ENCODE assay signal across 6 cellular contexts in the genomic region with DNA sequence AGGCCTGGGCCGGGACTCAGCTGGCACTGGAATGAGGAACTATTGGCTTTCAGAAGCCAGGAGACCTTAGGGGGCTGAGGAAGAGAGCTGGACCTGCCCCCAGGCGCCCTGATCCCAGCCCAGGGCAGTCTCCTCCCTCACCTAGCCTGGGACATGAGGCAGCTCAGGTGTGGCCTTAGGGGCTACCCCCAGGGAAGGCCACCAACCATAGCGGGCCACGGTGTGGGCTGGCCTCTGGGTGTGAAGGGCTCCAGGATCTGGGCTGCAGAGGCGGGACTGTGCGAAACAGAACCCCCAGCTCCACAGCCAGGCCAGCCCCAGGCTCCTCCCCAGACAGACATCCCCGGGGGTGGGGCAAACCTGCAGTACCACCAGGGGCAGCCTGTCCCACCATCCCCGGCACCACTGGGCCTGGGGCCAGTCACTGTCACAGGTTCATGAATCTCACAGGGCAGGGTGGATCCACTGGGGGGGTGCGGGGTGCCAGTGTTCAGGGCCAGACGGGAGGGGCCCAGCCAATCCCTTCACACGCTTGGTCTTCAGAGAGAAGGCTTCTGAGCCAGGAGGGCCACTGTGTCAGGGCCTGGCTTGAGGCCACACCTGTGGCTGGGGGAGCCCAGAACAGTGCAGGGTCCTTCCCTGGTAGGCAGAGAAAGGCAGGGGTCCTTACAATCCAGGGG. TPM values are rescaled to one million over a fixed set of nuclear protein-coding genes. Genes with fewer than 3 reads are reported as not detected.
DNase-seq lines count a peak whose midpoint lies in the region; ATAC-seq and TF ChIP-seq lines count a peak whose summit lies in the region.

No MANE protein-coding gene starts in this region.

- peaks cover 24% of the 10 kb centered on the region for H3K36me3 ChIP-seq in BJ (ENCODE audit: control insufficient read depth, insufficient read depth, low read length)
- H3K36me3 ChIP-seq in RWPE2 (ENCODE audit: low read depth) = peaks cover 15% of the 10 kb centered on the region
- peaks cover 1% of the 10 kb centered on the region for H3K36me3 ChIP-seq in kidney epithelial cell (ENCODE audit: control insufficient read depth, insufficient read depth, low read length)

- H3K9me3 ChIP-seq in RWPE2 (ENCODE audit: severe bottlenecking) = no peaks in the 10 kb centered on the region

- 0 out of 2 replicates have a peak, but pooled peaks have one; percentile 15 for TF ChIP-seq CTCF in BJ (IDR thresholded peaks at IDR 0.05; ENCODE audit: insufficient read depth, low read depth, low read length)
- TF ChIP-seq CTCF in RWPE2 (IDR thresholded peaks at IDR 0.05; ENCODE audit: poor library complexity, severe bottlenecking) = no peak
- TF ChIP-seq CTCF in kidney epithelial cell (IDR thresholded peaks at IDR 0.05; ENCODE audit: insufficient read depth, low read length, poor library complexity, severe bottlenecking) = peak; percentile 5
- no peak for TF ChIP-seq CTCF in GM13976 (IDR thresholded peaks at IDR 0.05; ENCODE audit: borderline replicate concordance, control extremely low read depth, extremely low read depth, insufficient read depth, missing control alignments)

- H3K36me3 Mint-ChIP-seq in activated T-cell treated with anti-CD3 and anti-CD28 coated beads, Interleukin-2, amount 50 U/mL, for 4 hours (ENCODE audit: insufficient read depth) = no peaks in the 10 kb centered on the region

- H3K27me3 ChIP-seq in BJ (ENCODE audit: control insufficient read depth, insufficient read depth, low read length) (no peaks in the 10 kb centered on the region), RWPE2 (ENCODE audit: insufficient read depth, poor library complexity, severe bottlenecking) (no peaks in the 10 kb centered on the region), kidney epithelial cell (ENCODE audit: control insufficient read depth, insufficient read depth, low read length) (no peaks in the 10 kb centered on the region)

- POLR2A ChIA-PET in BJ (lab: Charles Lee) = interaction anchor here (0.6 kb wide), 1 partner anchor 177 kb away, joined by 3 read pairs; no protein-coding TSS in a partner anchor

- H3K4me3 ChIP-seq in BJ (ENCODE audit: low read depth, low read length) = peak overlapping the region; percentile 3
- H3K4me3 ChIP-seq in RWPE2 (ENCODE audit: severe bottlenecking) = no peak overlapping the region
- H3K4me3 ChIP-seq in kidney epithelial cell (ENCODE audit: low read depth, low read length) = no peak overlapping the region

- peaks cover 50% of the 10 kb centered on the region for H3K4me1 ChIP-seq in RWPE2 (ENCODE audit: insufficient read depth, poor library complexity, severe bottlenecking)

- no peak for DNase-seq in BJ (ENCODE audit: low read depth)
- DNase-seq in RWPE2 (ENCODE audit: low spot score) = no peak
- DNase-seq in kidney epithelial cell (ENCODE audit: low read depth) = no peak
- no peak for DNase-seq in activated T-cell treated with anti-CD3 and anti-CD28 coated beads, Interleukin-2, amount 50 U/mL, for 4 hours
- no peak for DNase-seq in NK-92 (lab: John Stamatoyannopoulos, UW; ENCODE audit: unreplicated experiment)
- DNase-seq in GM13976 (ENCODE audit: low spot score) = no peak

- H3K4me1 Mint-ChIP-seq in activated T-cell treated with anti-CD3 and anti-CD28 coated beads, Interleukin-2, amount 50 U/mL, for 4 hours (ENCODE audit: low read depth) = peaks cover 9% of the 10 kb centered on the region

- in situ Hi-C loops in GM13976 (cut with MboI; ENCODE audit: low sequenced_read_pairs, unreplicated experiment) = no loop called here

- CTCF ChIA-PET in BJ (lab: Yijun Ruan, JAX) = interaction anchor here (0.7 to 7.4 kb wide), 7 partner anchors 11 to 95 kb away, joined by 3 to 38 read pairs (median 14); a partner anchor contains a TSS

- H3K27ac ChIP-seq in RWPE2 (ENCODE audit: poor library complexity, severe bottlenecking) = peak overlapping the region; percentile 99

- no peak overlapping the region for H3K4me3 Mint-ChIP-seq in activated T-cell treated with anti-CD3 and anti-CD28 coated beads, Interleukin-2, amount 50 U/mL, for 4 hours

- peak; percentile 28 for ATAC-seq in RWPE2 (ENCODE audit: low read depth)
- ATAC-seq in activated T-cell treated with anti-CD3 and anti-CD28 coated beads, Interleukin-2, amount 50 U/mL, for 4 hours = no peak

- H3K27me3 Mint-ChIP-seq in activated T-cell treated with anti-CD3 and anti-CD28 coated beads, Interleukin-2, amount 50 U/mL, for 4 hours (ENCODE audit: low read depth) = peaks cover 20% of the 10 kb centered on the region

- no peaks in the 10 kb centered on the region for H3K9me3 Mint-ChIP-seq in activated T-cell treated with anti-CD3 and anti-CD28 coated beads, Interleukin-2, amount 50 U/mL, for 4 hours

RNA-seq across cellular contexts. Expression of a gene that starts 3.5 kb away (rescaled TPM):
- polyA plus RNA-seq in BJ (2011; rRNA removed) = 83.7 and 143 TPM in 2 replicates
- 151 and 183 TPM in 2 replicates for polyA minus RNA-seq in BJ (2011; rRNA and poly(A)+ RNA removed)
- 251 and 302 TPM in 2 replicates for total RNA-seq in kidney epithelial cell
- total RNA-seq in activated T-cell treated with anti-CD3 and anti-CD28 coated beads, Interleukin-2, amount 50 U/mL, for 4 hours = 1 to 10 TPM; 4.0 to 4.8 (median 4.7) TPM

RNA-seq across cellular contexts. Expression of a gene that starts 22.8 kb away (rescaled TPM):
- polyA plus RNA-seq in BJ (2011; rRNA removed) = 3.7 and 8.2 TPM in 2 replicates
- polyA minus RNA-seq in BJ (2011; rRNA and poly(A)+ RNA removed) = 5.4 and 6.3 TPM in 2 replicates
- 4.5 TPM in 2 replicates for total RNA-seq in kidney epithelial cell
- total RNA-seq in activated T-cell treated with anti-CD3 and anti-CD28 coated beads, Interleukin-2, amount 50 U/mL, for 4 hours = 1 to 10 TPM; 1.0 to 1.6 (median 1.3) TPM

RNA-seq across cellular contexts. Expression of a gene that starts 33.8 kb away (rescaled TPM):
- polyA plus RNA-seq in BJ (2011; rRNA removed) = 11.2 and 19.6 TPM in 2 replicates
- 13.7 and 18.9 TPM in 2 replicates for polyA minus RNA-seq in BJ (2011; rRNA and poly(A)+ RNA removed)
- total RNA-seq in kidney epithelial cell = 11.9 and 12.9 TPM in 2 replicates
- 10 to 100 TPM in 1 of 3 donors, 1 to 10 TPM in 2; 9.4 to 10.1 (median 9.8) TPM for total RNA-seq in activated T-cell treated with anti-CD3 and anti-CD28 coated beads, Interleukin-2, amount 50 U/mL, for 4 hours

RNA-seq across cellular contexts. Expression of a gene that starts 39.1 kb away (rescaled TPM):
- polyA plus RNA-seq in BJ (2011; rRNA removed) = 30.4 and 46.4 TPM in 2 replicates
- polyA minus RNA-seq in BJ (2011; rRNA and poly(A)+ RNA removed) = 28.7 and 38.1 TPM in 2 replicates
- 45.2 and 53.4 TPM in 2 replicates for total RNA-seq in kidney epithelial cell
- total RNA-seq in activated T-cell treated with anti-CD3 and anti-CD28 coated beads, Interleukin-2, amount 50 U/mL, for 4 hours = 10 to 100 TPM; 41.4 to 52.6 (median 43.3) TPM

RNA-seq across cellular contexts. Expression of a gene that starts 42.5 kb away (rescaled TPM):
- polyA plus RNA-seq in BJ (2011; rRNA removed) = 36.6 and 51.4 TPM in 2 replicates
- 33.0 and 51.2 TPM in 2 replicates for polyA minus RNA-seq in BJ (2011; rRNA and poly(A)+ RNA removed)
- total RNA-seq in kidney epithelial cell = 25.5 and 27.3 TPM in 2 replicates
- 1 to 10 TPM; 3.3 to 4.3 (median 3.9) TPM for total RNA-seq in activated T-cell treated with anti-CD3 and anti-CD28 coated beads, Interleukin-2, amount 50 U/mL, for 4 hours

Comparison
In these comparisons a context has a peak if more than half of its experiments do, and no peak if none do; other contexts are left out.
1. CTCF ChIP-seq: peak in BJ (single experiment) and kidney epithelial cell (single experiment); none in RWPE2 (single experiment) and GM13976 (single experiment).
2. RNA of a gene that starts 3.5 kb away (total RNA-seq): 251 to 302 TPM in kidney epithelial cell; 4.0 to 4.8 TPM in activated T-cell treated with anti-CD3 and anti-CD28 coated beads, Interleukin-2, amount 50 U/mL, for 4 hours; every median in the first group is over 10 times any median in the second.